9 cellular contexts compared by ENCODE assay signal in genomic region chr22:41382610-41383009, GRCh38. TPM values are rescaled to one million over a fixed set of nuclear protein-coding genes. Genes with fewer than 3 reads are reported as not detected.
DNase-seq lines count a peak whose midpoint lies in the region; ATAC-seq and TF ChIP-seq lines count a peak whose summit lies in the region.
"Had no signal": no experiment of that assay in that cellular context is flagged by ENCODE, and none has a peak within 500 bp of the region (broad histone marks: within the 10 kb centered on the region; RNA-seq: fewer than 3 reads in every experiment).

No MANE protein-coding gene starts in this region.

- H3K9me3 Mint-ChIP-seq in GM23338 (no peaks in the 10 kb centered on the region), glutamatergic neuron (ENCODE audit: unreplicated experiment) (peaks cover 8% of the 10 kb centered on the region)

- peak overlapping the region; percentile 44 for H3K9ac ChIP-seq in skeletal muscle satellite cell (ENCODE audit: low read depth, low read length)

- H3K4me1 ChIP-seq in GM23338 (ENCODE audit: insufficient read depth) (peaks cover 27% of the 10 kb centered on the region), skeletal muscle satellite cell (ENCODE audit: control insufficient read depth, insufficient read depth, low read length) (peaks cover 20% of the 10 kb centered on the region)

- H3K4me1 Mint-ChIP-seq in GM23338 (peaks cover 23% of the 10 kb centered on the region), glutamatergic neuron (ENCODE audit: low read depth, unreplicated experiment) (peaks cover 14% of the 10 kb centered on the region)

- peak overlapping the region; percentile 47; the same call in 1 of the 2 replicates for H2AFZ ChIP-seq in GM23338

- peaks cover 18% of the 10 kb centered on the region for H3F3A ChIP-seq in GM23338 (replicated peaks; ENCODE audit: low read depth)

- ATAC-seq in GM23338 (peak; percentile 1; the same call in 2 of the 3 replicates), GM19328 (IDR thresholded peaks at IDR 0.05; ENCODE audit: unreplicated experiment) (no peak), HG02970 (IDR thresholded peaks at IDR 0.05; ENCODE audit: low FRiP score, unreplicated experiment) (no peak), GM21825 (IDR thresholded peaks at IDR 0.05; ENCODE audit: unreplicated experiment) (no peak)

- H3K36me3 Mint-ChIP-seq in GM23338 (ENCODE audit: low read depth) (peaks cover 3% of the 10 kb centered on the region; the same call in 1 of the 3 replicates), glutamatergic neuron (ENCODE audit: unreplicated experiment) (no peaks in the 10 kb centered on the region)

- H3K27me3 Mint-ChIP-seq in GM23338 (ENCODE audit: insufficient read depth, low read depth, poor library complexity), result peaks cover 19% of the 10 kb centered on the region
- peaks cover 3% of the 10 kb centered on the region for H3K27me3 Mint-ChIP-seq in glutamatergic neuron (ENCODE audit: unreplicated experiment)

- H3K27ac Mint-ChIP-seq in GM23338, result no peak overlapping the region; the same call in 1 of the 2 replicates
- H3K27ac Mint-ChIP-seq in glutamatergic neuron (ENCODE audit: unreplicated experiment), result peak overlapping the region; percentile 93

- no peaks in the 10 kb centered on the region for H3K36me3 ChIP-seq in GM23338 (ENCODE audit: insufficient read depth)
- H3K36me3 ChIP-seq in skeletal muscle satellite cell (ENCODE audit: insufficient read depth, low read length), result no peaks in the 10 kb centered on the region

- H3K4me2 ChIP-seq in GM23338, result peak overlapping the region; percentile 93
- peak overlapping the region; percentile 94 for H3K4me2 ChIP-seq in skeletal muscle satellite cell (ENCODE audit: low read length)

- no peak for TF ChIP-seq CTCF in GM23338 (conservative IDR thresholded peaks at IDR 0.05; ENCODE audit: low read depth in 2 of 2)
- no peak for TF ChIP-seq CTCF in VCaP (conservative IDR thresholded peaks at IDR 0.05)
- no peak for TF ChIP-seq CTCF in glutamatergic neuron (IDR thresholded peaks at IDR 0.05; ENCODE audit: partially characterized antibody, unreplicated experiment)

- H4K20me1 ChIP-seq in GM23338 (replicated peaks; ENCODE audit: insufficient read depth), result no peaks in the 10 kb centered on the region

- H3K27ac ChIP-seq in GM23338 (ENCODE audit: low read depth), result no peak overlapping the region
- H3K27ac ChIP-seq in VCaP, result peak overlapping the region; percentile 90

- H3K79me2 ChIP-seq in GM23338 (replicated peaks; ENCODE audit: insufficient read depth), result 0 out of 2 replicates have a peak, but pooled peaks cover 3% of the 10 kb centered on the region

- H3K4me3 Mint-ChIP-seq in GM23338, result peak overlapping the region; percentile 83
- H3K4me3 Mint-ChIP-seq in glutamatergic neuron (ENCODE audit: unreplicated experiment), result peak overlapping the region; percentile 81

- DNase-seq in GM23338 (ENCODE audit: low spot score) (no peak), glutamatergic neuron (peak; percentile 36), amniotic stem cell (lab: John Stamatoyannopoulos, UW) (no peak)
- DNase-seq: SHP77 treated with DMSO at 0.1 percent for 48 hours had no signal

- H3K9me2 ChIP-seq in GM23338 (ENCODE audit: insufficient read depth), result no peaks in the 10 kb centered on the region

- H3K4me3 ChIP-seq in GM23338, result peak overlapping the region; percentile 85
- peak overlapping the region; percentile 75 for H3K4me3 ChIP-seq in skeletal muscle satellite cell (ENCODE audit: low read length)

- H3K27me3 ChIP-seq in GM23338 (ENCODE audit: insufficient read depth) (no peaks in the 10 kb centered on the region), skeletal muscle satellite cell (ENCODE audit: control insufficient read depth, insufficient read depth, low read length) (peaks cover 3% of the 10 kb centered on the region)

- no peaks in the 10 kb centered on the region for H3K9me3 ChIP-seq in skeletal muscle satellite cell (replicated peaks; ENCODE audit: low read length)

TF ChIP-seq in GM23338, 12 proteins besides CTCF, POLR2A, EP300 and RAD21:
- TF ChIP-seq ETS1 (IDR thresholded peaks at IDR 0.05), result no peak
- TF ChIP-seq POLR2AphosphoS5 (IDR thresholded peaks at IDR 0.05; ENCODE audit: low read depth), result no peak
- TF ChIP-seq CREB1 (CRISPR knock-in tag; IDR thresholded peaks at IDR 0.05; ENCODE audit: low read depth), result no peak
- TF ChIP-seq ZNF331 (CRISPR knock-in tag; IDR thresholded peaks at IDR 0.05; ENCODE audit: low read depth), result no peak
- no peak for TF ChIP-seq JUNB (IDR thresholded peaks at IDR 0.05; ENCODE audit: unreplicated experiment)

RNA-seq across cellular contexts. Expression of gene TEF, which starts 0.9 kb away (rescaled TPM):
- total RNA-seq in GM23338 (2014; rRNA removed; shearing (Covaris generic)), result 7.0 and 7.2 TPM in 2 replicates
- 2.3 and 2.4 TPM in 2 replicates for polyA plus RNA-seq in GM23338 (2016; fragmentation: Nextera tagmentation; extraction: Ambion mirVana)
- 13.9 TPM for total RNA-seq in glutamatergic neuron (ENCODE audit: unreplicated experiment)
- total RNA-seq in skeletal muscle satellite cell (2012; rRNA removed), result 2.5 and 3.1 TPM in 2 replicates
